ENCODE assay signal across 17 cellular contexts in genomic region chr1:43352351-43352705, GRCh38. TPM values are rescaled to one million over a fixed set of nuclear protein-coding genes. Genes with fewer than 3 reads are reported as not detected.
A peak's percentile ranks its signal among the peaks of the same experiment; 100 is the strongest.
DNase-seq lines count a peak whose midpoint lies in the region; ATAC-seq and TF ChIP-seq lines count a peak whose summit lies in the region.
"Had no signal": no experiment of that assay in that cellular context is flagged by ENCODE, and none has a peak within 500 bp of the region (broad histone marks: within the 10 kb centered on the region; RNA-seq: fewer than 3 reads in every experiment).

No MANE protein-coding gene starts in this region.

- no peaks in the 10 kb centered on the region for H3K9me3 ChIP-seq in CD4-positive, alpha-beta T cell (ENCODE audit: control insufficient read depth, low read length)
- H3K9me3 ChIP-seq in mesenchymal stem cell (ENCODE audit: control insufficient read depth, low read length): no peaks in the 10 kb centered on the region

- H2BK15ac ChIP-seq in mesenchymal stem cell (ENCODE audit: low read depth, poor library complexity, severe bottlenecking): no peak overlapping the region

- H4K91ac ChIP-seq in mesenchymal stem cell (ENCODE audit: low read length): peak overlapping the region; percentile 62

- no peaks in the 10 kb centered on the region for H3K36me3 Mint-ChIP-seq in CD4-positive, alpha-beta T cell (ENCODE audit: low read depth)
- no peaks in the 10 kb centered on the region for H3K36me3 Mint-ChIP-seq in progenitor cell of endocrine pancreas (ENCODE audit: insufficient read depth)

- no peaks in the 10 kb centered on the region for H3K79me1 ChIP-seq in mesenchymal stem cell (replicated peaks; ENCODE audit: low read length, poor library complexity, severe bottlenecking)

- no peak overlapping the region for H3K18ac ChIP-seq in mesenchymal stem cell (ENCODE audit: low read depth in 1 of 2, low read length in 2 of 2)

- H3K9me3 Mint-ChIP-seq in CD4-positive, alpha-beta T cell: no peaks in the 10 kb centered on the region
- no peaks in the 10 kb centered on the region for H3K9me3 Mint-ChIP-seq in progenitor cell of endocrine pancreas (ENCODE audit: low read depth)

- WGBS in mesenchymal stem cell: 98% methylated on average over 2 of the region's 2 CpGs

- H2BK12ac ChIP-seq in mesenchymal stem cell (ENCODE audit: low read length in 2 of 2): no peak overlapping the region

- no peaks in the 10 kb centered on the region for H3K27me3 ChIP-seq in CD4-positive, alpha-beta T cell (ENCODE audit: control insufficient read depth, insufficient read depth, low read length)
- no peaks in the 10 kb centered on the region for H3K27me3 ChIP-seq in mesenchymal stem cell (ENCODE audit: control insufficient read depth in 1 of 2, insufficient read depth in 1 of 2, low read length in 2 of 2)

- no peak for DNase-seq in CD4-positive, alpha-beta T cell
- DNase-seq in mesenchymal stem cell (no peak), progenitor cell of endocrine pancreas (ENCODE audit: low spot score, unreplicated experiment) (no peak), NCI-H345 treated with DMSO at 0.1 percent for 48 hours (lab: John Stamatoyannopoulos, UW; ENCODE audit: unreplicated experiment) (no peak), Right ventricle myocardium superior (no peak)
- DNase-seq in activated CD8-positive, alpha-beta memory T cell treated with anti-CD3 and anti-CD28 coated beads for 24 hours: no peak
- no peak for DNase-seq in stimulated activated CD4-positive, alpha-beta T cell treated with anti-CD3 and anti-CD28 coated beads, Interleukin-15, amount 100 ng/mL, for 24 hours
- DNase-seq: AML-193; HCEC 1CT; NCI-H1436; NCI-H2081 treated with DMSO at 0.1 percent for 48 hours; NCI-H2227 treated with DMSO at 0.1 percent for 48 hours; NCI-H526 treated with DMSO at 0.1 percent for 48 hours; NK-92 treated with Interleukin-12 subunit alpha and Interleukin-12 subunit beta, amount 100 ng/mL, for 24 hours had no signal

- CTCF ChIA-PET in CD4-positive, alpha-beta T cell (lab: Charles Lee): no interaction called here

- H3K4me3 Mint-ChIP-seq in CD4-positive, alpha-beta T cell: no peak overlapping the region
- no peak overlapping the region for H3K4me3 Mint-ChIP-seq in progenitor cell of endocrine pancreas (ENCODE audit: low read depth)

- POLR2A ChIA-PET in CD4-positive, alpha-beta T cell (lab: Charles Lee): no interaction called here

- no peaks in the 10 kb centered on the region for H3K27me3 Mint-ChIP-seq in CD4-positive, alpha-beta T cell
- H3K27me3 Mint-ChIP-seq in progenitor cell of endocrine pancreas: no peaks in the 10 kb centered on the region

- H3K9ac ChIP-seq in mesenchymal stem cell (ENCODE audit: low read length): no peak overlapping the region

- H4K8ac ChIP-seq in mesenchymal stem cell (ENCODE audit: low read length): no peak overlapping the region

- ATAC-seq in CD4-positive, alpha-beta T cell (ENCODE audit: poor library complexity): no peak
- ATAC-seq in Right ventricle myocardium superior (ENCODE audit: poor library complexity): no peak

- intact Hi-C loops in CD4-positive, alpha-beta T cell (cut with DNase I, micrococcal nuclease): loop anchor here in 1 of 2 experiments (10.0 kb wide), 3 partner anchors 508 to 622 kb away; partner anchors contain the start of genes ATP6V0B, B4GALT2, C1orf50 and DPH2
- intact Hi-C loops in Right ventricle myocardium superior (cut with DNase I): no loop called here

- H2AFZ ChIP-seq in mesenchymal stem cell (ENCODE audit: low read depth, low read length): no peak overlapping the region

- H3K23ac ChIP-seq in mesenchymal stem cell (ENCODE audit: low read length in 2 of 2): peak overlapping the region in 1 of 2 experiments; percentile 41

- H3K14ac ChIP-seq in mesenchymal stem cell (ENCODE audit: low read length in 2 of 2): peak overlapping the region in 1 of 2 experiments; percentile 11

- no peak overlapping the region for H3K4me2 ChIP-seq in mesenchymal stem cell (ENCODE audit: low read length, poor library complexity, severe bottlenecking)

- H3K4ac ChIP-seq in mesenchymal stem cell (ENCODE audit: low read depth in 1 of 2, low read length in 2 of 2): no peak overlapping the region

- H2BK120ac ChIP-seq in mesenchymal stem cell (ENCODE audit: low read depth, low read length): no peak overlapping the region

- H3K4me1 ChIP-seq in mesenchymal stem cell (ENCODE audit: control insufficient read depth, insufficient read depth, low read depth, low read length): peaks cover 16% of the 10 kb centered on the region

- TF ChIP-seq CTCF in CD4-positive, alpha-beta T cell (IDR thresholded peaks at IDR 0.05): no peak
- TF ChIP-seq CTCF in VCaP (conservative IDR thresholded peaks at IDR 0.05): no peak
- TF ChIP-seq CTCF in progenitor cell of endocrine pancreas (IDR thresholded peaks at IDR 0.05; ENCODE audit: unreplicated experiment): no peak

- H2AK5ac ChIP-seq in mesenchymal stem cell (ENCODE audit: low read length, severe bottlenecking): no peak overlapping the region

- H3K27ac Mint-ChIP-seq in CD4-positive, alpha-beta T cell: peak overlapping the region; percentile 61
- H3K27ac Mint-ChIP-seq in progenitor cell of endocrine pancreas: peak overlapping the region; percentile 75

- no peaks in the 10 kb centered on the region for H3K36me3 ChIP-seq in mesenchymal stem cell (ENCODE audit: control insufficient read depth in 1 of 2, insufficient read depth in 2 of 2, low read depth in 1 of 2, low read length in 2 of 2)

- H3K4me3 ChIP-seq in mesenchymal stem cell (ENCODE audit: insufficient read depth in 1 of 2, low read depth in 1 of 2, low read length in 2 of 2): no peak overlapping the region

- no peak overlapping the region for H2BK5ac ChIP-seq in mesenchymal stem cell (ENCODE audit: low read depth, low read length, poor library complexity, severe bottlenecking)

- no peak overlapping the region for H3K27ac ChIP-seq in CD4-positive, alpha-beta T cell (ENCODE audit: low read depth, low read length)
- peak overlapping the region; percentile 24; the same call in 1 of the 2 replicates for H3K27ac ChIP-seq in VCaP
- no peak overlapping the region for H3K27ac ChIP-seq in mesenchymal stem cell (ENCODE audit: low read length, poor library complexity, severe bottlenecking)

- H3K4me1 Mint-ChIP-seq in CD4-positive, alpha-beta T cell (ENCODE audit: low read depth): peaks cover 22% of the 10 kb centered on the region
- peaks cover 38% of the 10 kb centered on the region for H3K4me1 Mint-ChIP-seq in progenitor cell of endocrine pancreas (ENCODE audit: low read depth)

RNA-seq across cellular contexts. Expression of gene CDC20, which starts 6.5 kb away (rescaled TPM):
- total RNA-seq in CD4-positive, alpha-beta T cell: 1 to 10 TPM; 1.1 to 1.8 TPM
- polyA plus RNA-seq in mesenchymal stem cell (2013, experiment 1 of 2): 10.3 TPM
- 9.8 TPM for polyA plus RNA-seq in mesenchymal stem cell (2013, experiment 2 of 2)
- total RNA-seq in progenitor cell of endocrine pancreas (49.4 and 50.9 TPM in 2 replicates), Right ventricle myocardium superior (0.83 TPM)

RNA-seq across cellular contexts. Expression of gene MPL, which starts 14.7 kb away (rescaled TPM):
- not detected for total RNA-seq in CD4-positive, alpha-beta T cell
- polyA plus RNA-seq in mesenchymal stem cell (2013, experiment 1 of 2): 0.07 TPM
- not detected for polyA plus RNA-seq in mesenchymal stem cell (2013, experiment 2 of 2)
- 0.31 TPM in 1 of 2 replicates, not detected in the other for total RNA-seq in progenitor cell of endocrine pancreas
- 0.40 TPM for total RNA-seq in Right ventricle myocardium superior
- total RNA-seq: LHCN-M2, SK-MEL-5 had no signal

RNA-seq across cellular contexts. Expression of gene ELOVL1, which starts 15.5 kb away (rescaled TPM):
- total RNA-seq in CD4-positive, alpha-beta T cell: 10 to 100 TPM; 28.7 to 31.2 TPM
- 132 TPM for polyA plus RNA-seq in mesenchymal stem cell (2013, experiment 1 of 2)
- polyA plus RNA-seq in mesenchymal stem cell (2013, experiment 2 of 2): 131 TPM
- total RNA-seq in progenitor cell of endocrine pancreas (46.0 and 50.8 TPM in 2 replicates), Right ventricle myocardium superior (29.3 TPM)

RNA-seq across cellular contexts. Expression of gene MED8, which starts 37.3 kb away (rescaled TPM):
- total RNA-seq in CD4-positive, alpha-beta T cell: 10 to 100 TPM; 14.8 to 17.6 TPM
- 57.8 TPM for polyA plus RNA-seq in mesenchymal stem cell (2013, experiment 1 of 2)
- polyA plus RNA-seq in mesenchymal stem cell (2013, experiment 2 of 2): 59.6 TPM
- total RNA-seq in progenitor cell of endocrine pancreas (30.2 and 30.4 TPM in 2 replicates), Right ventricle myocardium superior (16.5 TPM)

RNA-seq across cellular contexts. Expression of gene SZT2, which starts 37.4 kb away (rescaled TPM):
- 10 to 100 TPM; 69.7 to 72.5 TPM for total RNA-seq in CD4-positive, alpha-beta T cell
- 7.6 TPM for polyA plus RNA-seq in mesenchymal stem cell (2013, experiment 1 of 2)
- 6.2 TPM for polyA plus RNA-seq in mesenchymal stem cell (2013, experiment 2 of 2)
- total RNA-seq in progenitor cell of endocrine pancreas (75.4 and 75.7 TPM in 2 replicates), Right ventricle myocardium superior (26.8 TPM)

Comparison
In these comparisons a context has a peak if more than half of its experiments do, and no peak if none do; other contexts are left out.
1. RNA of gene CDC20, which starts 6.5 kb away (total RNA-seq): 49.4 to 50.9 TPM in progenitor cell of endocrine pancreas; 1.1 to 1.8 TPM in CD4-positive, alpha-beta T cell and 0.83 TPM in Right ventricle myocardium superior (single experiment); every median in the first group is over 10 times any median in the second.